ENCODE assay signal across 8 cellular contexts in the genomic region with DNA sequence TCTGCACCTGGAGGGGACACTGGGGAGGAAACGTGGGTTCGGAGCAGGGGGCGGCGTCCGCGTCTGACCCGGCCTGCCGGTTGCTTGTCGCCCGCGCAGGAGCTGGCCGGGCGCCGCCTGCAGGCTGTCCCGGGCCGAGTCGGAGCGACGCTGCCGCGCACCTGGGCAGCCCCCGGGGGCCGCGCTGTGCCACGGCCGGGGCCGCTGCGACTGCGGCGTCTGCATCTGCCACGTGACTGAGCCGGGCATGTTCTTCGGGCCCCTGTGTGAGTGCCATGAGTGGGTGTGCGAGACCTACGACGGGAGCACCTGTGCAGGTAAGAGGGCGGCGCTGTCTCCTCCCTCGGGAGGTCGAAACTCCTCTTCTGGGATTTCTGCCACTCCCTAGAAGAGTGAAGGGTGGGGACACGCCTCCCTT. TPM values are rescaled to one million over a fixed set of nuclear protein-coding genes. Genes with fewer than 3 reads are reported as not detected.
DNase-seq lines count a peak whose midpoint lies in the region; ATAC-seq, FAIRE-seq and TF ChIP-seq lines count a peak whose summit lies in the region.

No MANE protein-coding gene starts in this region.

- no peak overlapping the region for H3K18ac ChIP-seq in mesendoderm (ENCODE audit: low read length)

- CTCF ChIA-PET in HEK293T (lab: Yijun Ruan, JAX): no interaction called here

- no peak for FAIRE-seq in kidney (lab: Jason Lieb, UNC)

- H3K27ac ChIP-seq in kidney (ENCODE audit: low read depth in 2 of 2, low read length in 2 of 2) (no peak overlapping the region), mesendoderm (ENCODE audit: low read depth, low read length) (no peak overlapping the region)

- no peak overlapping the region for H2BK5ac ChIP-seq in mesendoderm (ENCODE audit: low read length)

- H3K36me3 Mint-ChIP-seq in activated T-helper 17 cell treated with anti-CD3 and anti-CD28 coated beads, Interleukin-2, amount 50 U/mL, for 72 hours (ENCODE audit: low read depth): no peaks in the 10 kb centered on the region

- no peak overlapping the region for H4K8ac ChIP-seq in mesendoderm (ENCODE audit: low read depth, low read length)

- H2BK120ac ChIP-seq in mesendoderm (ENCODE audit: low read depth, low read length): no peak overlapping the region

- no peaks in the 10 kb centered on the region for H3K79me1 ChIP-seq in mesendoderm (ENCODE audit: low read length)

- intact Hi-C loops in kidney (cut with DNase I): no loop called here

- H3K9ac ChIP-seq in kidney (ENCODE audit: low read length in 2 of 2): peak overlapping the region; percentile 25 to 46
- no peak overlapping the region for H3K9ac ChIP-seq in mesendoderm (ENCODE audit: low read length)

- no peak overlapping the region for H3K23ac ChIP-seq in mesendoderm (ENCODE audit: low read length)

- no peak overlapping the region for H3K4me3 ChIP-seq in H7 (ENCODE audit: insufficient read depth, low read depth, low read length)
- peak overlapping the region; percentile 55 for H3K4me3 ChIP-seq in kidney (ENCODE audit: low read length in 2 of 2)
- H3K4me3 ChIP-seq in mesendoderm (ENCODE audit: low read length): no peak overlapping the region

- no peaks in the 10 kb centered on the region for H3K9me3 ChIP-seq in kidney (ENCODE audit: control insufficient read depth in 1 of 2, low read length in 2 of 2)

- no peaks in the 10 kb centered on the region for H3K36me3 ChIP-seq in H7 (replicated peaks; ENCODE audit: control insufficient read depth, insufficient read depth, low read length)
- H3K36me3 ChIP-seq in kidney (ENCODE audit: control insufficient read depth in 1 of 2, insufficient read depth in 2 of 2, low read length in 2 of 2): no peaks in the 10 kb centered on the region
- H3K36me3 ChIP-seq in mesendoderm (ENCODE audit: control insufficient read depth, insufficient read depth, low read length): no peaks in the 10 kb centered on the region

- DNase-seq in EL (peak; percentile 44), H7 (peak; percentile 34), kidney (peak; percentile 57), RKO (ENCODE audit: low spot score) (no peak), mesendoderm (no peak), HEK293T (ENCODE audit: extremely low spot score) (no peak)

- POLR2A ChIA-PET in HEK293T (lab: Yijun Ruan, JAX): no interaction called here

- no peaks in the 10 kb centered on the region for H3K4me1 ChIP-seq in kidney (ENCODE audit: control insufficient read depth in 1 of 2, insufficient read depth in 1 of 2, low read depth in 1 of 2, low read length in 2 of 2)
- no peaks in the 10 kb centered on the region for H3K4me1 ChIP-seq in mesendoderm (ENCODE audit: control insufficient read depth, low read depth, low read length)

- no peaks in the 10 kb centered on the region for H3K79me2 ChIP-seq in mesendoderm (ENCODE audit: control insufficient read depth, insufficient read depth, low read length)

- no peak overlapping the region for H3K4ac ChIP-seq in mesendoderm (ENCODE audit: low read depth, low read length)

- TF ChIP-seq CTCF in kidney (IDR thresholded peaks at IDR 0.05; ENCODE audit: borderline replicate concordance, extremely low read depth, insufficient read depth): no peak

- peak; percentile 9 for ATAC-seq in activated T-helper 17 cell treated with anti-CD3 and anti-CD28 coated beads, Interleukin-2, amount 50 U/mL, for 72 hours (replicated peaks)
- no peak for ATAC-seq in GM21423 (IDR thresholded peaks at IDR 0.05; ENCODE audit: unreplicated experiment)

- no peak overlapping the region for H2AK5ac ChIP-seq in mesendoderm (ENCODE audit: low read length)

- no peak overlapping the region for H4K5ac ChIP-seq in mesendoderm (ENCODE audit: low read length)

- no peak overlapping the region for H3K56ac ChIP-seq in mesendoderm (ENCODE audit: low read length)

- peak overlapping the region; percentile 57 for H3K4me3 Mint-ChIP-seq in activated T-helper 17 cell treated with anti-CD3 and anti-CD28 coated beads, Interleukin-2, amount 50 U/mL, for 72 hours

- WGBS in mesendoderm (ENCODE audit: extremely low coverage, insufficient coverage, low lambda C conversion rate): no CpG with 5 or more reads among the region's 41 CpGs

- H3K9me3 Mint-ChIP-seq in activated T-helper 17 cell treated with anti-CD3 and anti-CD28 coated beads, Interleukin-2, amount 50 U/mL, for 72 hours: no peaks in the 10 kb centered on the region

- peaks cover 19% of the 10 kb centered on the region for H3K27me3 Mint-ChIP-seq in activated T-helper 17 cell treated with anti-CD3 and anti-CD28 coated beads, Interleukin-2, amount 50 U/mL, for 72 hours

- no peak overlapping the region for H3K27ac Mint-ChIP-seq in activated T-helper 17 cell treated with anti-CD3 and anti-CD28 coated beads, Interleukin-2, amount 50 U/mL, for 72 hours

- H3K4me1 Mint-ChIP-seq in activated T-helper 17 cell treated with anti-CD3 and anti-CD28 coated beads, Interleukin-2, amount 50 U/mL, for 72 hours: no peaks in the 10 kb centered on the region

- no peaks in the 10 kb centered on the region for H3K27me3 ChIP-seq in H7 (ENCODE audit: control insufficient read depth, insufficient read depth, low read length)
- no peaks in the 10 kb centered on the region for H3K27me3 ChIP-seq in mesendoderm (ENCODE audit: insufficient read depth, low read length, poor library complexity)

- H2BK15ac ChIP-seq in mesendoderm (replicated peaks; ENCODE audit: low read depth): no peak overlapping the region

- H3K4me2 ChIP-seq in mesendoderm (ENCODE audit: low read length): no peak overlapping the region

TF ChIP-seq in HEK293T, 16 proteins besides CTCF, POLR2A, EP300 and RAD21:
- TF ChIP-seq SP1 (IDR thresholded peaks at IDR 0.05): no peak
- TF ChIP-seq LEF1 (IDR thresholded peaks at IDR 0.05; ENCODE audit: borderline replicate concordance): no peak
- no peak for TF ChIP-seq L3MBTL2 (conservative IDR thresholded peaks at IDR 0.05)
- TF ChIP-seq BHLHE40 (IDR thresholded peaks at IDR 0.05; ENCODE audit: borderline replicate concordance): no peak
- TF ChIP-seq TARDBP (IDR thresholded peaks at IDR 0.05): no peak

RNA-seq across cellular contexts. Expression of a gene that starts 1.3 kb away (rescaled TPM):
- 0.03 TPM in 1 of 2 replicates, not detected in the other for total RNA-seq in H7 (2014; rRNA removed; shearing (Covaris generic))
- under 1 TPM in 1 of 2 donors, not detected in 1; 0.05 TPM for total RNA-seq in activated T-helper 17 cell treated with anti-CD3 and anti-CD28 coated beads, Interleukin-2, amount 50 U/mL, for 72 hours
- total RNA-seq in kidney: 7.7 TPM
- 1.4 TPM for polyA plus RNA-seq in kidney (ENCODE audit: insufficient read depth, low read depth, low replicate concordance)
- 0.01 TPM for polyA plus RNA-seq in mesendoderm (2013, experiment 1 of 2)
- not detected for polyA plus RNA-seq in mesendoderm (2013, experiment 2 of 2)

RNA-seq across cellular contexts. Expression of a gene that starts 37.5 kb away (rescaled TPM):
- 0.07 TPM in 2 replicates for total RNA-seq in H7 (2014; rRNA removed; shearing (Covaris generic))
- total RNA-seq in activated T-helper 17 cell treated with anti-CD3 and anti-CD28 coated beads, Interleukin-2, amount 50 U/mL, for 72 hours: not detected
- 2.4 TPM for total RNA-seq in kidney
- 0.43 TPM for polyA plus RNA-seq in kidney (ENCODE audit: insufficient read depth, low read depth, low replicate concordance)
- polyA plus RNA-seq in mesendoderm (2013, experiment 1 of 2): 0.66 TPM
- polyA plus RNA-seq in mesendoderm (2013, experiment 2 of 2): 0.69 TPM

Comparison
In these comparisons a context has a peak if more than half of its experiments do, and no peak if none do; other contexts are left out.
1. DNase-seq: peak in EL (single experiment), H7 (single experiment) and kidney (single experiment); none in RKO (single experiment), mesendoderm (single experiment) and HEK293T (single experiment).
2. H3K4me3 ChIP-seq: peak in kidney (2 of 2); none in H7 (single experiment) and mesendoderm (single experiment).